In genomic region chrX:32592786-32593185, GRCh38 we compare ENCODE assay signal across 30 cellular contexts.
"Had no signal": no experiment of that assay in that cellular context is flagged by ENCODE, and none has a peak within 500 bp of the region (broad histone marks: within the 10 kb centered on the region; RNA-seq: fewer than 3 reads in every experiment).

No MANE protein-coding gene starts in this region.

- H3K27me3 ChIP-seq: adrenal gland, body of pancreas, colonic mucosa, esophagus squamous epithelium, gastroesophageal sphincter had no signal

- FAIRE-seq: endometrium, endothelial cell of umbilical vein had no signal

- H3K27ac ChIP-seq: adrenal gland, body of pancreas, colonic mucosa, epithelial cell of prostate, esophagus squamous epithelium, gastroesophageal sphincter, WERI-Rb-1 had no signal

- H3K9me3 ChIP-seq: adrenal gland, body of pancreas, colonic mucosa, gastroesophageal sphincter had no signal

- H3K4me3 ChIP-seq: adrenal gland, body of pancreas, colonic mucosa, esophagus squamous epithelium, gastroesophageal sphincter had no signal

- DNase-seq: activated B cell treated with CpG ODN at 0.5 μM for 24 hours; activated CD4-positive, alpha-beta T cell treated with anti-CD3 and anti-CD28 coated beads for 48 hours; activated CD4-positive, alpha-beta T cell treated with anti-CD3 and anti-CD28 coated beads, Interleukin-2, amount 50 U/mL, for 1 hour; activated CD4-positive, alpha-beta T cell treated with anti-CD3 and anti-CD28 coated beads, Interleukin-2, amount 50 U/mL, for 48 hours; activated CD8-positive, alpha-beta memory T cell treated with anti-CD3 and anti-CD28 coated beads for 24 hours; activated CD8-positive, alpha-beta T cell treated with anti-CD3 and anti-CD28 coated beads for 36 hours; activated effector memory CD4-positive, alpha-beta T cell treated with anti-CD3 and anti-CD28 coated beads, Interleukin-2, amount 50 U/mL, for 16 hours; activated naive CD4-positive, alpha-beta T cell treated with anti-CD3 and anti-CD28 coated beads for 36 hours; activated naive CD8-positive, alpha-beta T cell treated with anti-CD3 and anti-CD28 coated beads for 36 hours; activated naive CD8-positive, alpha-beta T cell treated with anti-CD3 and anti-CD28 coated beads, Interleukin-2, amount 50 U/mL, for 24 hours; activated T-cell treated with anti-CD3 and anti-CD28 coated beads, Interleukin-2, amount 50 U/mL, for 1 hour; activated T-cell treated with anti-CD3 and anti-CD28 coated beads, Interleukin-2, amount 50 U/mL, for 48 hours; adrenal gland; aorta; body of pancreas; central memory CD4-positive, alpha-beta T cell; cerebellar nuclear complex; colonic mucosa; effector CD8-positive, alpha-beta T cell; esophagus squamous epithelium; foreskin melanocyte; T-helper 1 cell; T-helper 17 cell; T1000; WERI-Rb-1 had no signal

- ATAC-seq: activated CD4-positive, CD25-positive, alpha-beta regulatory T cell treated with anti-CD3 and anti-CD28 coated beads, Interleukin-2, amount 50 U/mL, for 24 hours; activated CD8-positive, alpha-beta T cell treated with anti-CD3 and anti-CD28 coated beads for 36 hours; activated naive CD8-positive, alpha-beta T cell treated with anti-CD3 and anti-CD28 coated beads, Interleukin-2, amount 50 U/mL, for 24 hours; body of pancreas; gastroesophageal sphincter; T-helper 17 cell had no signal

- H3K4me1 ChIP-seq: adrenal gland, body of pancreas, colonic mucosa, esophagus squamous epithelium, gastroesophageal sphincter had no signal

- H3K36me3 ChIP-seq: adrenal gland, colonic mucosa, esophagus squamous epithelium, WERI-Rb-1 had no signal
